Comparison of ENCODE assay signal across 9 cellular contexts in genomic region chr18:48947102-48947501, GRCh38. TPM values are rescaled to one million over a fixed set of nuclear protein-coding genes. Genes with fewer than 3 reads are reported as not detected.
DNase-seq lines count a peak whose midpoint lies in the region; ATAC-seq, FAIRE-seq and TF ChIP-seq lines count a peak whose summit lies in the region.
"Had no signal": no experiment of that assay in that cellular context is flagged by ENCODE, and none has a peak within 500 bp of the region (broad histone marks: within the 10 kb centered on the region; RNA-seq: fewer than 3 reads in every experiment).

No MANE protein-coding gene starts in this region.

- POLR2A ChIA-PET in A549 (lab: Yijun Ruan, JAX) (interaction anchor here (0.6 kb wide), 1 partner anchor 232 kb away, joined by 5 read pairs; no protein-coding TSS in a partner anchor), HEK293 (lab: Yijun Ruan, JAX) (interaction anchor here (0.7 to 12.3 kb wide), 10 partner anchors 9 to 290 kb away, joined by 3 to 252 read pairs (median 6); no protein-coding TSS in a partner anchor)

- no peak for TF ChIP-seq CTCF in A549 (IDR thresholded peaks at IDR 0.05)
- no peak for TF ChIP-seq CTCF in HEK293 (tag by site-specific recombination; IDR thresholded peaks at IDR 0.05)
- TF ChIP-seq CTCF in bronchial epithelial cell (IDR thresholded peaks at IDR 0.05; ENCODE audit: insufficient read depth, low read length, severe bottlenecking) = no peak
- no peak for TF ChIP-seq CTCF in lower leg skin (IDR thresholded peaks at IDR 0.05)

- no peak for FAIRE-seq in A549 (lab: Jason Lieb, UNC)
- no peak for FAIRE-seq in bronchial epithelial cell (lab: Jason Lieb, UNC)

- intact Hi-C loops in lower leg skin (cut with DNase I; ENCODE audit: low total_unique reads) = no loop called here

- H3K36me3 ChIP-seq in HEK293 (ENCODE audit: control insufficient read depth in 2 of 2, insufficient read depth in 1 of 2, low read length in 2 of 2) (peaks cover 4 to 71% of the 10 kb centered on the region in 2 experiments; a peak in 2 of 3 replicates), bronchial epithelial cell (ENCODE audit: control insufficient read depth, insufficient read depth, low read length) (peaks cover 4% of the 10 kb centered on the region), mucosa of rectum (ENCODE audit: control insufficient read depth in 2 of 2, insufficient read depth in 2 of 2, low read length in 2 of 2) (peaks cover 14 to 20% of the 10 kb centered on the region in 2 donors)

- DNase-seq in A549 (ENCODE audit: low read depth in 1 of 2, low spot score in 1 of 2) (no peak), bronchial epithelial cell (ENCODE audit: low read depth) (no peak), GM19238 (ENCODE audit: insufficient read length, low spot score) (no peak), lower leg skin (ENCODE audit: low spot score in 2 of 2) (no peak)
- DNase-seq: activated gamma-delta T cell treated with Interleukin-2 at 50 U/mL for 16 hours had no signal

- peak overlapping the region; percentile 80 for H3K4me3 ChIP-seq in A549
- H3K4me3 ChIP-seq in HEK293 (ENCODE audit: low read depth, low read length) = peak overlapping the region; percentile 91
- peak overlapping the region; percentile 80 for H3K4me3 ChIP-seq in bronchial epithelial cell (ENCODE audit: low read depth, low read length)
- peak overlapping the region; percentile 91 to 93 for H3K4me3 ChIP-seq in mucosa of rectum (ENCODE audit: low read length in 2 of 2)
- no peak overlapping the region for H3K4me3 ChIP-seq in lower leg skin (ENCODE audit: low read depth, poor library complexity, severe bottlenecking)

- H3K4me1 ChIP-seq in A549 (peaks cover 43% of the 10 kb centered on the region), HEK293 (ENCODE audit: control insufficient read depth, insufficient read depth, low read length) (peaks cover 49% of the 10 kb centered on the region), mucosa of rectum (ENCODE audit: control insufficient read depth in 2 of 2, insufficient read depth in 2 of 2, low read length in 2 of 2) (peaks cover 49 to 57% of the 10 kb centered on the region in 2 donors)

- CTCF ChIA-PET in A549 (lab: Yijun Ruan, JAX) = interaction anchor here (0.7 to 3.4 kb wide), 5 partner anchors 14 to 95 kb away, joined by 3 to 15 read pairs (median 10); no protein-coding TSS in a partner anchor
- CTCF ChIA-PET in HEK293 (lab: Yijun Ruan, JAX) = interaction anchor here (0.6 to 2.2 kb wide), 12 partner anchors 26 to 486 kb away, joined by 3 to 12 read pairs (median 4); no protein-coding TSS in a partner anchor

- H3K9me3 ChIP-seq in A549 (no peaks in the 10 kb centered on the region), HEK293 (ENCODE audit: control insufficient read depth, insufficient read depth, low read depth, low read length) (no peaks in the 10 kb centered on the region), mucosa of rectum (ENCODE audit: control insufficient read depth in 2 of 2, low read length in 2 of 2) (no peaks in the 10 kb centered on the region)

- H3K27ac ChIP-seq in A549 = peak overlapping the region; percentile 92 to 99
- H3K27ac ChIP-seq in HEK293 (ENCODE audit: extremely low read depth, low read depth, low read length) = peak overlapping the region; percentile 100
- H3K27ac ChIP-seq in mucosa of rectum (ENCODE audit: low read depth in 2 of 2, low read length in 2 of 2) = peak overlapping the region; percentile 25 to 94

- ATAC-seq in A549 (no peak), HG02981 (IDR thresholded peaks at IDR 0.05; ENCODE audit: unreplicated experiment) (no peak), GM18505 (IDR thresholded peaks at IDR 0.05; ENCODE audit: unreplicated experiment) (no peak)

- no peak for TF ChIP-seq EP300 in A549 (IDR thresholded peaks at IDR 0.05)

- peak overlapping the region; percentile 52 to 90 for H3K9ac ChIP-seq in mucosa of rectum (ENCODE audit: low read depth in 1 of 2, low read length in 2 of 2)

- no peak for TF ChIP-seq RAD21 in A549 (conservative IDR thresholded peaks at IDR 0.05 in 1 of 2, IDR thresholded peaks at IDR 0.05 in 1 of 2)

- H3K27me3 ChIP-seq in bronchial epithelial cell (ENCODE audit: control insufficient read depth, insufficient read depth, low read length) (no peaks in the 10 kb centered on the region), mucosa of rectum (ENCODE audit: control insufficient read depth in 2 of 2, insufficient read depth in 2 of 2, low read length in 2 of 2) (no peaks in the 10 kb centered on the region)

- 14% methylated on average over 10 of the region's 10 CpGs for WGBS in A549 (ENCODE audit: missing lambda C conversion rate)
- WGBS in lower leg skin, 2 donors = 23% methylated on average over 10 of the region's 10 CpGs

- peak overlapping the region; percentile 97 for H3K4me2 ChIP-seq in A549

- TF ChIP-seq POLR2A in A549 (IDR thresholded peaks at IDR 0.05; ENCODE audit: low read length) (no peak), GM18505 (IDR thresholded peaks at IDR 0.05; ENCODE audit: borderline replicate concordance, extremely low read depth, insufficient read depth, insufficient read length) (no peak), lower leg skin (IDR thresholded peaks at IDR 0.05) (no peak)

TF ChIP-seq in A549, 52 proteins besides CTCF, POLR2A, EP300 and RAD21 (continues in another document):
- TF ChIP-seq EHMT2 (IDR thresholded peaks at IDR 0.05; ENCODE audit: low read depth) (no peak), USF2 (IDR thresholded peaks at IDR 0.05) (no peak), SREBF2 (IDR thresholded peaks at IDR 0.05) (no peak), POLR2AphosphoS2 (conservative IDR thresholded peaks at IDR 0.05; ENCODE audit: low read length) (no peak), FOSB (CRISPR knock-in tag; IDR thresholded peaks at IDR 0.05) (no peak), ZNF302 (CRISPR knock-in tag; IDR thresholded peaks at IDR 0.05) (no peak), MYC (IDR thresholded peaks at IDR 0.05; ENCODE audit: borderline replicate concordance, low read length) (no peak), HOXA7 (CRISPR knock-in tag; IDR thresholded peaks at IDR 0.05) (no peak), RNF2 (IDR thresholded peaks at IDR 0.05; ENCODE audit: borderline replicate concordance, low read depth) (no peak)
- TF ChIP-seq, protein P1, sequence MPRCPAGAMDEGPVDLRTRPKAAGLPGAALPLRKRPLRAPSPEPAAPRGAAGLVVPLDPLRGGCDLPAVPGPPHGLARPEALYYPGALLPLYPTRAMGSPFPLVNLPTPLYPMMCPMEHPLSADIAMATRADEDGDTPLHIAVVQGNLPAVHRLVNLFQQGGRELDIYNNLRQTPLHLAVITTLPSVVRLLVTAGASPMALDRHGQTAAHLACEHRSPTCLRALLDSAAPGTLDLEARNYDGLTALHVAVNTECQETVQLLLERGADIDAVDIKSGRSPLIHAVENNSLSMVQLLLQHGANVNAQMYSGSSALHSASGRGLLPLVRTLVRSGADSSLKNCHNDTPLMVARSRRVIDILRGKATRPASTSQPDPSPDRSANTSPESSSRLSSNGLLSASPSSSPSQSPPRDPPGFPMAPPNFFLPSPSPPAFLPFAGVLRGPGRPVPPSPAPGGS (IDR thresholded peaks at IDR 0.05) = no peak

TF ChIP-seq in HEK293, 187 proteins besides CTCF, POLR2A, EP300 and RAD21:
- TF ChIP-seq, protein P2, sequence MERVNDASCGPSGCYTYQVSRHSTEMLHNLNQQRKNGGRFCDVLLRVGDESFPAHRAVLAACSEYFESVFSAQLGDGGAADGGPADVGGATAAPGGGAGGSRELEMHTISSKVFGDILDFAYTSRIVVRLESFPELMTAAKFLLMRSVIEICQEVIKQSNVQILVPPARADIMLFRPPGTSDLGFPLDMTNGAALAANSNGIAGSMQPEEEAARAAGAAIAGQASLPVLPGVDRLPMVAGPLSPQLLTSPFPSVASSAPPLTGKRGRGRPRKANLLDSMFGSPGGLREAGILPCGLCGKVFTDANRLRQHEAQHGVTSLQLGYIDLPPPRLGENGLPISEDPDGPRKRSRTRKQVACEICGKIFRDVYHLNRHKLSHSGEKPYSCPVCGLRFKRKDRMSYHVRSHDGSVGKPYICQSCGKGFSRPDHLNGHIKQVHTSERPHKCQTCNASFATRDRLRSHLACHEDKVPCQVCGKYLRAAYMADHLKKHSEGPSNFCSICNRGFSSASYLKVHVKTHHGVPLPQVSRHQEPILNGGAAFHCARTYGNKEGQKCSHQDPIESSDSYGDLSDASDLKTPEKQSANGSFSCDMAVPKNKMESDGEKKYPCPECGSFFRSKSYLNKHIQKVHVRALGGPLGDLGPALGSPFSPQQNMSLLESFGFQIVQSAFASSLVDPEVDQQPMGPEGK (tag by site-specific recombination; IDR thresholded peaks at IDR 0.05) = no peak
- peak; percentile 91 for TF ChIP-seq SP7 (tag by site-specific recombination; IDR thresholded peaks at IDR 0.05)
- 0 out of 2 replicates have a peak, but pooled peaks have one; percentile 30 for TF ChIP-seq WT1 (tag by site-specific recombination; IDR thresholded peaks at IDR 0.05)
- TF ChIP-seq ZNF341 (tag by site-specific recombination; IDR thresholded peaks at IDR 0.05; ENCODE audit: low read depth) = peak; percentile 76
- TF ChIP-seq, protein P3, sequence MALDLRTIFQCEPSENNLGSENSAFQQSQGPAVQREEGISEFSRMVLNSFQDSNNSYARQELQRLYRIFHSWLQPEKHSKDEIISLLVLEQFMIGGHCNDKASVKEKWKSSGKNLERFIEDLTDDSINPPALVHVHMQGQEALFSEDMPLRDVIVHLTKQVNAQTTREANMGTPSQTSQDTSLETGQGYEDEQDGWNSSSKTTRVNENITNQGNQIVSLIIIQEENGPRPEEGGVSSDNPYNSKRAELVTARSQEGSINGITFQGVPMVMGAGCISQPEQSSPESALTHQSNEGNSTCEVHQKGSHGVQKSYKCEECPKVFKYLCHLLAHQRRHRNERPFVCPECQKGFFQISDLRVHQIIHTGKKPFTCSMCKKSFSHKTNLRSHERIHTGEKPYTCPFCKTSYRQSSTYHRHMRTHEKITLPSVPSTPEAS (tag by site-specific recombination; IDR thresholded peaks at IDR 0.05) = no peak

RNA-seq across cellular contexts. Expression of gene SMAD7, which starts 3.7 kb away (rescaled TPM):
- polyA plus RNA-seq in A549 (2011; rRNA removed) = 18.9 and 19.9 TPM in 2 replicates
- 38.2 and 48.5 TPM in 2 replicates for polyA plus RNA-seq in A549 (2012; cell fraction: cytosol; rRNA removed)
- 76.0 and 84.4 TPM in 2 replicates for polyA plus RNA-seq in A549 (2012; cell fraction: nucleus; rRNA removed)
- 26.9 to 29.1 TPM (median 29.0 TPM) in 3 replicates for polyA plus RNA-seq in A549 (2017; fragmentation: RNase III; extraction: RNeasy Plus Mini Kit Qiagen cat#74134 plus additional on column Dnase treatment)
- polyA minus RNA-seq in A549 (2011; rRNA and poly(A)+ RNA removed) = 51.4 and 52.2 TPM in 2 replicates
- total RNA-seq in bronchial epithelial cell = 11.5 and 19.2 TPM in 2 replicates
- 10 to 100 TPM; 19.6 to 23.9 (median 20.7) TPM for total RNA-seq in lower leg skin
